ENCODE assay signal across 18 cellular contexts in the genomic region with DNA sequence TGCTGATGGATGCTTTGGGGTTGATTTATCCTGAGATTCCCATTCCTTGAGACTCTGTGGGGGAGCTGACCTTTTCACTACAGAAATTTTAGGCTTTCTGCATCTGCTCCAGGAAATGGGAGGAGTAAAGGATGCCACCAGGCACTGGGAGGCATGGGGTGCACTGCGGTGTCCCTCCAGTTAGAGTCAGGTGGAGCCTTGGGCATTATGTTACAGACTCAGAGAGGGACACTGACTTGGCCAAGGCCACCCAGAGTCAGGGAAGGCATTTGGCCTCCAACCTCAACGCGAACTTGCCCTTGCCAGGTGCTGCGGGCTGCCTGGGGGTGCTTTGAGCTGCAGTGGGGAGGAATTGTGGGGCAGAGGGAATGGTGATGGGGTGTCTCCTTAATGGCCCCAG. TPM values are rescaled to one million over a fixed set of nuclear protein-coding genes. Genes with fewer than 3 reads are reported as not detected.
DNase-seq lines count a peak whose midpoint lies in the region; ATAC-seq, FAIRE-seq and TF ChIP-seq lines count a peak whose summit lies in the region.
"Had no signal": no experiment of that assay in that cellular context is flagged by ENCODE, and none has a peak within 500 bp of the region (broad histone marks: within the 10 kb centered on the region; RNA-seq: fewer than 3 reads in every experiment).

No MANE protein-coding gene starts in this region.

- no peaks in the 10 kb centered on the region; the same call in 1 of the 2 replicates for H3K4me1 ChIP-seq in H9 (ENCODE audit: insufficient read depth, low read length)
- H3K4me1 ChIP-seq in H1 (replicated peaks in 1 of 4; ENCODE audit: control insufficient read depth in 3 of 4, insufficient read depth in 4 of 4, low read length in 3 of 4), result peaks cover 0 to 7% (median 0%) of the 10 kb centered on the region in 4 experiments; a peak in 2 of 7 replicates
- no peaks in the 10 kb centered on the region for H3K4me1 ChIP-seq in neuronal stem cell (ENCODE audit: control insufficient read depth in 2 of 2, insufficient read depth in 1 of 2, low read depth in 1 of 2, low read length in 2 of 2)
- H3K4me1 ChIP-seq: A549 had no signal

- no peak for ATAC-seq in GM19324 (IDR thresholded peaks at IDR 0.05; ENCODE audit: low FRiP score, unreplicated experiment)
- ATAC-seq: A549; CD8-positive, alpha-beta T cell; K562 had no signal

- H3K23me2 ChIP-seq in H9 (ENCODE audit: insufficient read length, low read depth, low read length, poor library complexity, severe bottlenecking) (no peaks in the 10 kb centered on the region), H1 (ENCODE audit: low read depth, low read length) (no peaks in the 10 kb centered on the region; the same call in 1 of the 2 replicates)

- H2AK5ac ChIP-seq in H9 (ENCODE audit: insufficient read length, low read length), result no peak overlapping the region
- H2AK5ac ChIP-seq in H1 (ENCODE audit: low read depth, low read length), result no peak overlapping the region
- H2AK5ac ChIP-seq in neuronal stem cell (ENCODE audit: low read depth, low read length), result no peak overlapping the region

- H2BK15ac ChIP-seq in H9 (ENCODE audit: low read depth, low read length) (no peak overlapping the region), H1 (ENCODE audit: low read length) (no peak overlapping the region), neuronal stem cell (ENCODE audit: low read length) (no peak overlapping the region)

- H3K14ac ChIP-seq in H9 (ENCODE audit: insufficient read depth, low read length) (0 out of 2 replicates have a peak overlapping the region, but pooled peaks have one; percentile 15), H1 (ENCODE audit: insufficient read length) (no peak overlapping the region), neuronal stem cell (ENCODE audit: low read length) (no peak overlapping the region)

- DNase-seq in EH (ENCODE audit: low read depth), result peak; percentile 32
- DNase-seq in H9, result no peak
- DNase-seq in H1 (ENCODE audit: low read depth in 1 of 2, low spot score in 2 of 2), result no peak
- no peak for DNase-seq in neuronal stem cell (ENCODE audit: low spot score)
- no peak for DNase-seq in MCF 10A (ENCODE audit: unreplicated experiment)
- no peak for DNase-seq in cortex of kidney (lab: John Stamatoyannopoulos, UW)
- DNase-seq: BE2C; CD8-positive, alpha-beta T cell; COR-L47; GOT3; HCEC 1CT; HFFc6 had no signal

- no peak overlapping the region for H4K91ac ChIP-seq in H9 (ENCODE audit: insufficient read length, low read depth, low read length)
- H4K91ac ChIP-seq in H1 (replicated peaks; ENCODE audit: insufficient read length, low read length), result peak overlapping the region; percentile 15
- no peak overlapping the region for H4K91ac ChIP-seq in neuronal stem cell (ENCODE audit: low read depth, low read length, poor library complexity)

- H3K27me3 ChIP-seq in H9 (ENCODE audit: insufficient read depth, low read length) (peaks cover 3% of the 10 kb centered on the region; the same call in 1 of the 2 replicates), H1 (replicated peaks in 1 of 4; ENCODE audit: control insufficient read depth in 3 of 4, extremely low read depth in 1 of 4, insufficient read depth in 3 of 4, low read length in 3 of 4) (peaks cover 0 to 7% (median 5%) of the 10 kb centered on the region in 4 experiments; a peak in 5 of 7 replicates), neuronal stem cell (ENCODE audit: control insufficient read depth in 3 of 3, insufficient read depth in 3 of 3, low read depth in 1 of 3, low read length in 3 of 3) (peaks cover 0 to 4% (median 0%) of the 10 kb centered on the region in 3 experiments)
- H3K27me3 ChIP-seq: BE2C had no signal

- BruUV-seq in MCF 10A (replicated peaks; lab: Mats Ljungman, UMichigan), result no TSS peak

- TF ChIP-seq POLR2A in H1 (IDR thresholded peaks at IDR 0.05; ENCODE audit: control extremely low read depth in 1 of 2, low read depth in 2 of 2, low read length in 2 of 2), result no peak

- H3K27ac Mint-ChIP-seq in H9 (no peak overlapping the region), MCF 10A (ENCODE audit: low read depth, unreplicated experiment) (no peak overlapping the region)
- H3K27ac Mint-ChIP-seq: CD8-positive, alpha-beta T cell; HFFc6 had no signal

- H4K5ac ChIP-seq in H9 (ENCODE audit: insufficient read length, low read depth, low read length) (no peak overlapping the region), H1 (ENCODE audit: insufficient read length, low read depth, low read length) (no peak overlapping the region)

- no peak overlapping the region for H3K4ac ChIP-seq in H9 (ENCODE audit: low read depth, low read length)
- no peak overlapping the region for H3K4ac ChIP-seq in H1 (replicated peaks; ENCODE audit: insufficient read length, low read depth, low read length)
- no peak overlapping the region for H3K4ac ChIP-seq in neuronal stem cell (ENCODE audit: low read length)

- H3K4me2 ChIP-seq in H9 (ENCODE audit: insufficient read depth, insufficient read length, low read length) (no peak overlapping the region), H1 (ENCODE audit: insufficient read depth in 1 of 2, low read depth in 2 of 2, low read length in 2 of 2) (no peak overlapping the region), neuronal stem cell (ENCODE audit: insufficient read depth, low read length, poor library complexity, severe bottlenecking) (no peak overlapping the region)
- H3K4me2 ChIP-seq: A549 had no signal

- H3K23ac ChIP-seq in H9 (ENCODE audit: insufficient read length, low read depth, low read length) (no peak overlapping the region), H1 (ENCODE audit: insufficient read length) (no peak overlapping the region), neuronal stem cell (ENCODE audit: low read depth, low read length, poor library complexity) (no peak overlapping the region)

- no peaks in the 10 kb centered on the region for H3K36me3 ChIP-seq in H1 (ENCODE audit: control insufficient read depth in 2 of 4, insufficient read depth in 4 of 4, low read length in 3 of 4)
- H3K36me3 ChIP-seq in neuronal stem cell (replicated peaks in 1 of 2; ENCODE audit: control insufficient read depth in 2 of 2, insufficient read depth in 2 of 2, low read length in 2 of 2), result no peaks in the 10 kb centered on the region
- H3K36me3 ChIP-seq: BE2C had no signal

- H2BK5ac ChIP-seq in H9 (ENCODE audit: insufficient read length, low read length) (no peak overlapping the region), H1 (ENCODE audit: low read depth, low read length) (no peak overlapping the region), neuronal stem cell (ENCODE audit: low read length) (no peak overlapping the region)

- H2BK20ac ChIP-seq in H9 (ENCODE audit: low read depth, low read length, poor library complexity, severe bottlenecking) (no peak overlapping the region), H1 (ENCODE audit: low read length) (no peak overlapping the region)

- no peak overlapping the region for H3K4me3 ChIP-seq in H1 (ENCODE audit: extremely low read depth in 1 of 4, insufficient read depth in 2 of 4, low read depth in 3 of 4, low read length in 4 of 4)
- H3K4me3 ChIP-seq in neuronal stem cell (ENCODE audit: low read length in 2 of 2), result no peak overlapping the region
- H3K4me3 ChIP-seq: A549, K562 had no signal

- H2AFZ ChIP-seq in H9 (ENCODE audit: low read length) (no peak overlapping the region), H1 (ENCODE audit: low read length) (no peak overlapping the region), neuronal stem cell (ENCODE audit: low read length) (no peak overlapping the region)

- no peak for TF ChIP-seq RAD21 in H1 (IDR thresholded peaks at IDR 0.05 in 1 of 2, conservative IDR thresholded peaks at IDR 0.05 in 1 of 2; ENCODE audit: low read depth in 2 of 2, low read length in 2 of 2)

- H3K9ac ChIP-seq in H9 (ENCODE audit: extremely low read depth, insufficient read length, low read length) (no peak overlapping the region), H1 (replicated peaks in 1 of 4; ENCODE audit: extremely low read depth in 1 of 4, low read depth in 3 of 4, low read length in 3 of 4) (no peak overlapping the region), neuronal stem cell (ENCODE audit: low read depth, low read length, poor library complexity) (no peak overlapping the region)

- no CpG with 5 or more reads among the region's 4 CpGs for WGBS in H9 (ENCODE audit: extremely low coverage, insufficient read length, low lambda C conversion rate)
- WGBS in H1 (ENCODE audit: extremely low coverage in 1 of 2, insufficient coverage in 1 of 2, insufficient read length in 1 of 2, insufficient replicate concordance in 2 of 2, low coverage in 1 of 2, low lambda C conversion rate in 2 of 2, missing lambda C conversion rate in 1 of 2), 2 experiments, result 96% methylated on average over 4 of the region's 4 CpGs; no CpG with 5 or more reads in 1 of the 2 experiments
- WGBS in neuronal stem cell (ENCODE audit: extremely low coverage in 2 of 2, insufficient read length in 2 of 2, insufficient replicate concordance in 1 of 2), 2 donors, result no CpG with 5 or more reads among the region's 4 CpGs

- CTCF ChIA-PET in H1 (lab: Charles Lee; ENCODE audit: partially characterized antibody), result interaction anchor here (0.7 to 1.2 kb wide), 4 partner anchors 15 to 1017 kb away, joined by 3 read pairs; no protein-coding TSS in a partner anchor
- CTCF ChIA-PET in MCF 10A (lab: Yijun Ruan, JAX), result interaction anchor here (0.7 kb wide), 1 partner anchor 45 kb away, joined by 3 read pairs; no protein-coding TSS in a partner anchor

- intact Hi-C loops in MCF 10A (cut with micrococcal nuclease), result no loop called here

- no peak overlapping the region for H4K8ac ChIP-seq in H9 (replicated peaks; ENCODE audit: insufficient read length, low read depth, low read length)
- H4K8ac ChIP-seq in H1 (ENCODE audit: extremely low read depth, insufficient read depth, low read length), result no peak overlapping the region
- no peak overlapping the region for H4K8ac ChIP-seq in neuronal stem cell (ENCODE audit: low read depth, low read length)

- POLR2A ChIA-PET in H1 (lab: Charles Lee; ENCODE audit: partially characterized antibody) (no interaction called here), MCF 10A (lab: Yijun Ruan, JAX) (no interaction called here)

- TF ChIP-seq EP300 in H1 (IDR thresholded peaks at IDR 0.05; ENCODE audit: borderline replicate concordance in 1 of 2, low read depth in 2 of 2, low read length in 2 of 2), result no peak

- no peak overlapping the region for H3K27ac ChIP-seq in H9 (ENCODE audit: insufficient read length, low read depth, low read length)
- H3K27ac ChIP-seq in H1 (ENCODE audit: low read depth, low read length), result no peak overlapping the region
- H3K27ac ChIP-seq in neuronal stem cell (replicated peaks; ENCODE audit: low read length), result no peak overlapping the region
- H3K27ac ChIP-seq: A549 had no signal

- H3K36me3 Mint-ChIP-seq in H9 (ENCODE audit: insufficient read depth in 1 of 3, low read depth in 3 of 3) (no peaks in the 10 kb centered on the region), MCF 10A (ENCODE audit: insufficient read depth, unreplicated experiment) (no peaks in the 10 kb centered on the region)
- H3K36me3 Mint-ChIP-seq: CD14-positive monocyte; CD8-positive, alpha-beta T cell had no signal

- H2BK120ac ChIP-seq in H9 (ENCODE audit: low read depth, low read length, poor library complexity, severe bottlenecking), result no peak overlapping the region
- no peak overlapping the region for H2BK120ac ChIP-seq in H1 (replicated peaks; ENCODE audit: low read depth, low read length)
- H2BK120ac ChIP-seq in neuronal stem cell (ENCODE audit: low read depth, low read length), result no peak overlapping the region

- H3K4me1 Mint-ChIP-seq in H9 (peaks cover 6 to 16% of the 10 kb centered on the region in 2 experiments), MCF 10A (ENCODE audit: insufficient read depth, unreplicated experiment) (no peaks in the 10 kb centered on the region)

- H3K9me3 Mint-ChIP-seq in H9 (no peaks in the 10 kb centered on the region; a peak in 1 of 5 replicates), MCF 10A (ENCODE audit: unreplicated experiment) (no peaks in the 10 kb centered on the region)
- H3K9me3 Mint-ChIP-seq: CD8-positive, alpha-beta T cell; HFFc6 had no signal

- H3K56ac ChIP-seq in H9 (ENCODE audit: insufficient read length, low read depth, low read length), result no peak overlapping the region
- H3K56ac ChIP-seq in H1 (replicated peaks; ENCODE audit: insufficient read length, low read depth, low read length), result no peak overlapping the region

- H3K18ac ChIP-seq in H9 (ENCODE audit: insufficient read length, low read depth, low read length), result no peak overlapping the region
- no peak overlapping the region for H3K18ac ChIP-seq in H1 (ENCODE audit: extremely low read depth, low read length)
- peak overlapping the region; percentile 24 for H3K18ac ChIP-seq in neuronal stem cell (ENCODE audit: low read length)

- H3K9me3 ChIP-seq in H9 (ENCODE audit: control insufficient read depth, low read depth, low read length), result no peaks in the 10 kb centered on the region
- no peaks in the 10 kb centered on the region for H3K9me3 ChIP-seq in H1 (ENCODE audit: insufficient read depth in 2 of 2, low read depth in 1 of 2, low read length in 1 of 2)
- no peaks in the 10 kb centered on the region for H3K9me3 ChIP-seq in neuronal stem cell (replicated peaks in 1 of 2; ENCODE audit: control insufficient read depth in 2 of 2, insufficient read depth in 1 of 2, low read depth in 1 of 2, low read length in 2 of 2)
- H3K9me3 ChIP-seq: A549, BE2C had no signal

- no peak for FAIRE-seq in H1 (lab: Jason Lieb, UNC)
- FAIRE-seq: A549, GM18507, HTR-8/SVneo, K562 had no signal

- H3K27me3 Mint-ChIP-seq in H9 (ENCODE audit: low read depth) (peaks cover 3% of the 10 kb centered on the region), MCF 10A (ENCODE audit: insufficient read depth, unreplicated experiment) (no peaks in the 10 kb centered on the region)

- H3T11ph ChIP-seq in H9 (ENCODE audit: low read length), result no peak overlapping the region

- H4K20me1 ChIP-seq in H9 (ENCODE audit: control insufficient read depth, insufficient read depth, insufficient read length) (no peaks in the 10 kb centered on the region), H1 (replicated peaks in 1 of 2; ENCODE audit: control insufficient read depth in 1 of 2, insufficient read depth in 2 of 2, low read length in 2 of 2) (no peaks in the 10 kb centered on the region)

- H3K79me2 ChIP-seq in H9 (ENCODE audit: insufficient read depth, low read length) (no peaks in the 10 kb centered on the region), H1 (ENCODE audit: control insufficient read depth in 1 of 2, insufficient read depth in 2 of 2, low read length in 2 of 2) (no peaks in the 10 kb centered on the region)

- TF ChIP-seq CTCF in H9 (conservative IDR thresholded peaks at IDR 0.05) (no peak), H1 (IDR thresholded peaks at IDR 0.05; ENCODE audit: control extremely low read depth in 1 of 3, insufficient read depth in 1 of 3, low read depth in 1 of 3, low read length in 3 of 3) (no peak), MCF 10A (IDR thresholded peaks at IDR 0.05; ENCODE audit: unreplicated experiment) (no peak)

- H2BK12ac ChIP-seq in H9 (ENCODE audit: insufficient read length, low read depth, low read length) (no peak overlapping the region), H1 (ENCODE audit: low read depth, low read length) (no peak overlapping the region), neuronal stem cell (ENCODE audit: low read length) (no peak overlapping the region)

- no peak overlapping the region for H3K4me3 Mint-ChIP-seq in H9
- H3K4me3 Mint-ChIP-seq in MCF 10A (ENCODE audit: unreplicated experiment), result no peak overlapping the region
- H3K4me3 Mint-ChIP-seq: CD14-positive monocyte; CD8-positive, alpha-beta T cell; HFFc6 had no signal

- H3K79me1 ChIP-seq in H9 (ENCODE audit: insufficient read depth, low read depth, low read length, poor library complexity, severe bottlenecking), result no peaks in the 10 kb centered on the region
- no peaks in the 10 kb centered on the region for H3K79me1 ChIP-seq in H1 (ENCODE audit: low read depth, low read length)
- no peaks in the 10 kb centered on the region for H3K79me1 ChIP-seq in neuronal stem cell (ENCODE audit: low read depth, low read length)

RNA-seq across cellular contexts. Expression of a gene that starts 58.0 kb away (rescaled TPM):
- 0.04 and 0.07 TPM in 2 replicates for total RNA-seq in H9 (2021)
- total RNA-seq in H1 (2021; fragmentation: NEBNext Ultra II Directional; extraction: Animal tissue kit (Norgen Biotek cat#: 25700)), result 0.29 and 1.0 TPM in 2 replicates
- polyA plus RNA-seq in H1 (2011; rRNA removed), result 0.09 TPM in 2 replicates
- polyA plus RNA-seq in H1 (2011; cell fraction: cytosol; rRNA removed), result 0.09 TPM
- polyA plus RNA-seq in H1 (2011; cell fraction: nucleus; rRNA removed), result 0.20 TPM
- 0.12 to 0.38 TPM (median 0.24 TPM) in 4 replicates for polyA plus RNA-seq in H1 (2012, experiment 1 of 2)
- polyA plus RNA-seq in H1 (2012, experiment 2 of 2), result 0.18 TPM
- 0.30 TPM for polyA plus RNA-seq in H1 (2013, experiment 1 of 2)
- 0.13 TPM for polyA plus RNA-seq in H1 (2013, experiment 2 of 2)
- 0.09 TPM in 1 of 2 replicates, not detected in the other for polyA minus RNA-seq in H1 (2011; rRNA and poly(A)+ RNA removed)
- 0.73 TPM for polyA minus RNA-seq in H1 (2011; cell fraction: cytosol; rRNA and poly(A)+ RNA removed)
- 0.50 TPM for polyA minus RNA-seq in H1 (2011; cell fraction: nucleus; rRNA and poly(A)+ RNA removed)
- not detected for polyA plus RNA-seq in neuronal stem cell (2013, experiment 1 of 2)
- polyA plus RNA-seq in neuronal stem cell (2013, experiment 2 of 2), result not detected
- 6.6 and 8.0 TPM in 2 replicates for total RNA-seq in MCF 10A (2022)
- total RNA-seq: CD8-positive, alpha-beta T cell had no signal
